In genomic region chr11:34251640-34251980, GRCh38 we compare ENCODE assay signal across 9 cellular contexts.
DNase-seq lines count a peak whose midpoint lies in the region; ATAC-seq and TF ChIP-seq lines count a peak whose summit lies in the region.
"Had no signal": no experiment of that assay in that cellular context is flagged by ENCODE, and none has a peak within 500 bp of the region (broad histone marks: within the 10 kb centered on the region; RNA-seq: fewer than 3 reads in every experiment).

No MANE protein-coding gene starts in this region.

- no peaks in the 10 kb centered on the region for H3K27me3 ChIP-seq in tibial nerve

- H3K27ac Mint-ChIP-seq in activated naive CD4-positive, alpha-beta T cell treated with anti-CD3 and anti-CD28 coated beads, Interleukin-2, amount 50 U/mL, for 24 hours = no peak overlapping the region
- H3K27ac Mint-ChIP-seq in activated naive CD4-positive, alpha-beta T cell treated with anti-CD3 and anti-CD28 coated beads, Interleukin-2, amount 50 U/mL, for 72 hours = no peak overlapping the region
- no peak overlapping the region for H3K27ac Mint-ChIP-seq in activated naive CD8-positive, alpha-beta T cell treated with anti-CD3 and anti-CD28 coated beads, Interleukin-2, amount 50 U/mL, for 24 hours

- peak overlapping the region in 3 of 4 donors; percentile 16 to 75 (median 74) for H3K27ac ChIP-seq in tibial nerve

- 17 to 21% methylated on average over 2 of the region's 2 CpGs for WGBS in tibial nerve, 2 donors

- no peak for DNase-seq in activated naive CD4-positive, alpha-beta T cell treated with anti-CD3 and anti-CD28 coated beads, Interleukin-2, amount 50 U/mL, for 72 hours (ENCODE audit: low spot score in 2 of 2)
- DNase-seq in activated naive CD8-positive, alpha-beta T cell treated with anti-CD3 and anti-CD28 coated beads, Interleukin-2, amount 50 U/mL, for 24 hours = no peak
- DNase-seq in iris pigment epithelial cell (ENCODE audit: low read depth) = peak; percentile 49
- DNase-seq in tibial nerve (ENCODE audit: low spot score in 2 of 2) = no peak
- no peak for DNase-seq in LoVo (ENCODE audit: low spot score)
- DNase-seq: NCI-H1048 had no signal

- H3K36me3 Mint-ChIP-seq in activated naive CD4-positive, alpha-beta T cell treated with anti-CD3 and anti-CD28 coated beads, Interleukin-2, amount 50 U/mL, for 24 hours = no peaks in the 10 kb centered on the region
- H3K36me3 Mint-ChIP-seq in activated naive CD4-positive, alpha-beta T cell treated with anti-CD3 and anti-CD28 coated beads, Interleukin-2, amount 50 U/mL, for 72 hours = no peaks in the 10 kb centered on the region
- H3K36me3 Mint-ChIP-seq in activated naive CD8-positive, alpha-beta T cell treated with anti-CD3 and anti-CD28 coated beads, Interleukin-2, amount 50 U/mL, for 24 hours (ENCODE audit: low read depth) = no peaks in the 10 kb centered on the region

- no peak for ATAC-seq in activated naive CD4-positive, alpha-beta T cell treated with anti-CD3 and anti-CD28 coated beads, Interleukin-2, amount 50 U/mL, for 72 hours
- ATAC-seq in activated naive CD8-positive, alpha-beta T cell treated with anti-CD3 and anti-CD28 coated beads, Interleukin-2, amount 50 U/mL, for 24 hours = no peak
- no peak for ATAC-seq in GM21576 (IDR thresholded peaks at IDR 0.05; ENCODE audit: unreplicated experiment)
- ATAC-seq in GM18868 (IDR thresholded peaks at IDR 0.05; ENCODE audit: unreplicated experiment) = no peak

- H3K36me3 ChIP-seq in tibial nerve = no peaks in the 10 kb centered on the region

- no peaks in the 10 kb centered on the region for H3K9me3 Mint-ChIP-seq in activated naive CD4-positive, alpha-beta T cell treated with anti-CD3 and anti-CD28 coated beads, Interleukin-2, amount 50 U/mL, for 24 hours
- H3K9me3 Mint-ChIP-seq in activated naive CD4-positive, alpha-beta T cell treated with anti-CD3 and anti-CD28 coated beads, Interleukin-2, amount 50 U/mL, for 72 hours = no peaks in the 10 kb centered on the region
- H3K9me3 Mint-ChIP-seq in activated naive CD8-positive, alpha-beta T cell treated with anti-CD3 and anti-CD28 coated beads, Interleukin-2, amount 50 U/mL, for 24 hours = no peaks in the 10 kb centered on the region

- H3K4me3 ChIP-seq in tibial nerve = no peak overlapping the region

- H3K4me3 Mint-ChIP-seq in activated naive CD4-positive, alpha-beta T cell treated with anti-CD3 and anti-CD28 coated beads, Interleukin-2, amount 50 U/mL, for 24 hours = peak overlapping the region; percentile 49
- peak overlapping the region; percentile 4 for H3K4me3 Mint-ChIP-seq in activated naive CD8-positive, alpha-beta T cell treated with anti-CD3 and anti-CD28 coated beads, Interleukin-2, amount 50 U/mL, for 24 hours

- peaks cover 0 to 39% (median 24%) of the 10 kb centered on the region in 4 donors for H3K4me1 ChIP-seq in tibial nerve

- peaks cover 48% of the 10 kb centered on the region for H3K4me1 Mint-ChIP-seq in activated naive CD4-positive, alpha-beta T cell treated with anti-CD3 and anti-CD28 coated beads, Interleukin-2, amount 50 U/mL, for 24 hours
- peaks cover 53% of the 10 kb centered on the region for H3K4me1 Mint-ChIP-seq in activated naive CD8-positive, alpha-beta T cell treated with anti-CD3 and anti-CD28 coated beads, Interleukin-2, amount 50 U/mL, for 24 hours

- H3K9me3 ChIP-seq in tibial nerve = no peaks in the 10 kb centered on the region

- no peak for TF ChIP-seq EP300 in tibial nerve (IDR thresholded peaks at IDR 0.05)

- H3K27me3 Mint-ChIP-seq in activated naive CD4-positive, alpha-beta T cell treated with anti-CD3 and anti-CD28 coated beads, Interleukin-2, amount 50 U/mL, for 24 hours = no peaks in the 10 kb centered on the region
- peaks cover 1% of the 10 kb centered on the region for H3K27me3 Mint-ChIP-seq in activated naive CD8-positive, alpha-beta T cell treated with anti-CD3 and anti-CD28 coated beads, Interleukin-2, amount 50 U/mL, for 24 hours

- no peak for TF ChIP-seq POLR2A in tibial nerve (IDR thresholded peaks at IDR 0.05)

- TF ChIP-seq CTCF in tibial nerve (IDR thresholded peaks at IDR 0.05) = no peak
